Comparison of ENCODE assay signal across 9 cellular contexts in genomic region chr12:113359133-113359938, GRCh38. TPM values are rescaled to one million over a fixed set of nuclear protein-coding genes. Genes with fewer than 3 reads are reported as not detected.
DNase-seq lines count a peak whose midpoint lies in the region; ATAC-seq, FAIRE-seq and TF ChIP-seq lines count a peak whose summit lies in the region.
"Had no signal": no experiment of that assay in that cellular context is flagged by ENCODE, and none has a peak within 500 bp of the region (broad histone marks: within the 10 kb centered on the region; RNA-seq: fewer than 3 reads in every experiment).

No MANE protein-coding gene starts in this region.

- no peak for TF ChIP-seq CTCF in PC-3 (conservative IDR thresholded peaks at IDR 0.05; ENCODE audit: low read depth, low read length)
- peak; percentile 34 for TF ChIP-seq CTCF in type B pancreatic cell (conservative IDR thresholded peaks at IDR 0.05)

- H3K4me2 ChIP-seq in PC-3 (ENCODE audit: low read length) = peak overlapping the region; percentile 86

- FAIRE-seq in HTR-8/SVneo (lab: Jason Lieb, UNC) = no peak
- FAIRE-seq: A204.1 had no signal

- H3K27ac ChIP-seq in PC-3 (ENCODE audit: low read length) (no peak overlapping the region), ectodermal cell (ENCODE audit: insufficient read depth, low read depth, low read length, poor library complexity, severe bottlenecking) (no peak overlapping the region)

- DNase-seq in DMS 273 (lab: John Stamatoyannopoulos, UW; ENCODE audit: unreplicated experiment) = peak; percentile 68
- DNase-seq in DMS 273 treated with DMSO at 0.1 percent for 48 hours (lab: John Stamatoyannopoulos, UW) = no peak
- DNase-seq in PC-3 = peak; percentile 23
- DNase-seq in middle frontal gyrus (ENCODE audit: extremely low spot score, low spot score) = peak; percentile 65
- no peak for DNase-seq in type B pancreatic cell (ENCODE audit: extremely low spot score, unreplicated experiment)
- no peak for DNase-seq in HTR-8/SVneo (ENCODE audit: insufficient read length, low spot score)

- no peaks in the 10 kb centered on the region for H3K9me3 Mint-ChIP-seq in type B pancreatic cell

- ATAC-seq in PC-3 (peak; percentile 4), HG03135 (IDR thresholded peaks at IDR 0.05; ENCODE audit: unreplicated experiment) (no peak)

- peaks cover 2% of the 10 kb centered on the region for H3K36me3 Mint-ChIP-seq in type B pancreatic cell

- H3K79me2 ChIP-seq in PC-3 (ENCODE audit: low read length) = peaks cover 25% of the 10 kb centered on the region

- peak overlapping the region; percentile 86 for H3K4me3 Mint-ChIP-seq in type B pancreatic cell

- H3K4me3 ChIP-seq in PC-3 (ENCODE audit: low read length) (peak overlapping the region; percentile 86), ectodermal cell (ENCODE audit: insufficient read depth, low read depth, low read length) (peak overlapping the region; percentile 92)

- peaks cover 10% of the 10 kb centered on the region for H3K4me1 Mint-ChIP-seq in type B pancreatic cell (ENCODE audit: unreplicated experiment)

- H3K4me1 ChIP-seq in PC-3 (ENCODE audit: insufficient read depth, low read length) (peaks cover 12% of the 10 kb centered on the region), ectodermal cell (ENCODE audit: control insufficient read depth, insufficient read depth, low read length) (peaks cover 10% of the 10 kb centered on the region)

- no peaks in the 10 kb centered on the region for H3K27me3 Mint-ChIP-seq in type B pancreatic cell

- peak overlapping the region; percentile 87 for H2AFZ ChIP-seq in PC-3 (ENCODE audit: low read length)

- H3K9me3 ChIP-seq in PC-3 (ENCODE audit: low read length) (no peaks in the 10 kb centered on the region), ectodermal cell (ENCODE audit: control insufficient read depth, low read length) (no peaks in the 10 kb centered on the region)

- H3F3A ChIP-seq in PC-3 (ENCODE audit: low read length, unreplicated experiment) = peaks cover 4% of the 10 kb centered on the region

- no peaks in the 10 kb centered on the region for H3K27me3 ChIP-seq in PC-3 (ENCODE audit: low read length)
- no peaks in the 10 kb centered on the region for H3K27me3 ChIP-seq in ectodermal cell (ENCODE audit: control insufficient read depth, insufficient read depth, low read length, poor library complexity, severe bottlenecking)

- no peaks in the 10 kb centered on the region for H3K9me2 ChIP-seq in PC-3 (replicated peaks; ENCODE audit: low read length)

- H3K27ac Mint-ChIP-seq in type B pancreatic cell = peak overlapping the region; percentile 76

- POLR2A ChIA-PET in PC-3 (lab: Charles Lee; ENCODE audit: unreplicated experiment) = no interaction called here

- CTCF ChIA-PET in PC-3 (lab: Charles Lee) = interaction anchor here (0.5 kb wide), 1 partner anchor 162 kb away, joined by 7 read pairs; no protein-coding TSS in a partner anchor

- intact Hi-C loops in PC-3 (cut with micrococcal nuclease) = loop anchor here (1.0 to 5.0 kb wide), 3 partner anchors 47 to 162 kb away; partner anchors contain the start of gene SDSL

- peak overlapping the region; percentile 81 for H3K9ac ChIP-seq in PC-3 (ENCODE audit: low read length)

- H3K36me3 ChIP-seq in PC-3 (ENCODE audit: low read depth, low read length) (no peaks in the 10 kb centered on the region), ectodermal cell (ENCODE audit: control insufficient read depth, insufficient read depth, low read length) (no peaks in the 10 kb centered on the region)

- H4K20me1 ChIP-seq in PC-3 (ENCODE audit: low read length) = peaks cover 12% of the 10 kb centered on the region; the same call in 1 of the 2 replicates

- WGBS in ectodermal cell, 2 experiments = 59 to 61% methylated on average over 11 of the region's 11 CpGs

- no TSS peak for BruUV-seq in PC-3 (replicated peaks; lab: Mats Ljungman, UMichigan)

RNA-seq across cellular contexts. Expression of gene PLBD2, which starts 0.9 kb away (rescaled TPM):
- total RNA-seq in PC-3 (2014; rRNA removed) (18.8 and 38.1 TPM in 2 replicates), type B pancreatic cell (ENCODE audit: low replicate concordance) (39.0 and 45.4 TPM in 2 replicates)
- polyA plus RNA-seq in ectodermal cell (2013, experiment 1 of 4) = 25.4 TPM
- 25.9 TPM for polyA plus RNA-seq in ectodermal cell (2013, experiment 2 of 4)
- 21.6 TPM for polyA plus RNA-seq in ectodermal cell (2013, experiment 3 of 4)
- polyA plus RNA-seq in ectodermal cell (2013, experiment 4 of 4) = 24.1 TPM

RNA-seq across cellular contexts. Expression of gene SLC8B1, which starts 24.4 kb away (rescaled TPM):
- total RNA-seq in PC-3 (2014; rRNA removed) (34.1 and 50.2 TPM in 2 replicates), type B pancreatic cell (ENCODE audit: low replicate concordance) (29.6 and 77.7 TPM in 2 replicates)
- polyA plus RNA-seq in ectodermal cell (2013, experiment 1 of 4) = 7.1 TPM
- polyA plus RNA-seq in ectodermal cell (2013, experiment 2 of 4) = 10.1 TPM
- polyA plus RNA-seq in ectodermal cell (2013, experiment 3 of 4) = 6.4 TPM
- 7.7 TPM for polyA plus RNA-seq in ectodermal cell (2013, experiment 4 of 4)

RNA-seq across cellular contexts. Expression of gene SDS, which starts 44.4 kb away (rescaled TPM):
- total RNA-seq in PC-3 (2014; rRNA removed) = not detected in 2 replicates
- polyA plus RNA-seq in ectodermal cell (2013, experiment 1 of 4) = not detected
- not detected for polyA plus RNA-seq in ectodermal cell (2013, experiment 2 of 4)
- polyA plus RNA-seq in ectodermal cell (2013, experiment 3 of 4) = not detected
- not detected for polyA plus RNA-seq in ectodermal cell (2013, experiment 4 of 4)
- total RNA-seq in type B pancreatic cell (ENCODE audit: low replicate concordance) = not detected in 2 replicates

Comparison
In these comparisons a context has a peak if more than half of its experiments do, and no peak if none do; other contexts are left out.
1. DNase-seq: peak in DMS 273 (single experiment), PC-3 (single experiment) and middle frontal gyrus (single experiment); none in DMS 273 treated with DMSO at 0.1 percent for 48 hours (single experiment), type B pancreatic cell (single experiment) and HTR-8/SVneo (single experiment).